ENCODE assay signal across 23 cellular contexts in the genomic region with DNA sequence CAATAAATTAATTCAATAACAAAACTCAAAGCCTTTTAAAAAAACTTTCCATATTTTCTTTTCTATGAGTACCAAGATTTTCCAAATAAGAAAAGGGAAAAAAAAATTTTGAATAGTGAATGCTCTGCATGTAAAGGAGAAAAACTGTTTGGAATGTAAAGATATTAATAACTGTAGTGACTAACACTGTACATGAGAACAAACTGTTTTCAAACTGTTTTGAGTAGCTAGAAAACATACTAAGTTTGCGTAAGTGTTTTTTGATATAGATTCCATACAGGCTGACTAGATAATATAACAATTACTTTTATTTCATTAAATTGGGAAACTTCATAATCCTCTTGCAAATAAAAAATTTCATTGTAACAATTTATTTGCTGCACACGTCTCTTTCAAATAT.
"Had no signal": no experiment of that assay in that cellular context is flagged by ENCODE, and none has a peak within 500 bp of the region (broad histone marks: within the 10 kb centered on the region; RNA-seq: fewer than 3 reads in every experiment).

No MANE protein-coding gene starts in this region.

- H3K36me3 ChIP-seq: brain microvascular endothelial cell, colonic mucosa had no signal

- H3K9me3 ChIP-seq: colonic mucosa had no signal

- H3K27ac ChIP-seq: brain microvascular endothelial cell, colonic mucosa had no signal

- H3K27me3 ChIP-seq: brain microvascular endothelial cell, colonic mucosa had no signal

- ATAC-seq: activated CD4-positive, alpha-beta T cell treated with anti-CD3 and anti-CD28 coated beads for 36 hours; activated CD8-positive, alpha-beta memory T cell treated with anti-CD3 and anti-CD28 coated beads, Interleukin-2, amount 10 ng/mL, durations not matched to agents 7 days and 5 days; activated CD8-positive, alpha-beta T cell treated with anti-CD3 and anti-CD28 coated beads, Interleukin-2, amount 10 ng/mL, durations not matched to agents 7 days and 5 days; activated naive CD8-positive, alpha-beta T cell treated with anti-CD3 and anti-CD28 coated beads, Interleukin-2, amount 50 U/mL, for 24 hours; esophagus mucosa had no signal

- H3K4me1 ChIP-seq: colonic mucosa had no signal

- DNase-seq: activated CD4-positive, alpha-beta memory T cell treated with anti-CD3 and anti-CD28 coated beads for 36 hours; activated CD4-positive, alpha-beta T cell treated with anti-CD3 and anti-CD28 coated beads for 36 hours; activated CD4-positive, alpha-beta T cell treated with anti-CD3 and anti-CD28 coated beads, Interleukin-2, amount 10 ng/mL, durations not matched to agents 24 days and 14 days; activated CD4-positive, CD25-positive, alpha-beta regulatory T cell; activated CD4-positive, CD25-positive, alpha-beta regulatory T cell treated with anti-CD3 and anti-CD28 coated beads, Interleukin-2, amount 50 U/mL, for 72 hours; activated CD8-positive, alpha-beta memory T cell treated with anti-CD3 and anti-CD28 coated beads, Interleukin-2, amount 10 ng/mL, durations not matched to agents 7 days and 5 days; activated CD8-positive, alpha-beta memory T cell treated with anti-CD3 and anti-CD28 coated beads, Interleukin-2, amount 50 U/mL, for 4 hours; activated CD8-positive, alpha-beta T cell treated with anti-CD3 and anti-CD28 coated beads, Interleukin-2, amount 10 ng/mL, durations not matched to agents 7 days and 5 days; activated effector memory CD4-positive, alpha-beta T cell treated with anti-CD3 and anti-CD28 coated beads, Interleukin-2, amount 50 U/mL, for 16 hours; activated naive CD4-positive, alpha-beta T cell treated with anti-CD3 and anti-CD28 coated beads for 36 hours; activated naive CD8-positive, alpha-beta T cell treated with anti-CD3 and anti-CD28 coated beads for 36 hours; activated naive CD8-positive, alpha-beta T cell treated with anti-CD3 and anti-CD28 coated beads, Interleukin-2, amount 50 U/mL, for 24 hours; activated T-cell treated with anti-CD3 and anti-CD28 coated beads, Interleukin-2, amount 50 U/mL, for 1 hour; activated T-cell treated with anti-CD3 and anti-CD28 coated beads, Interleukin-2, amount 50 U/mL, for 48 hours; amniotic stem cell; anterior cingulate cortex; brain microvascular endothelial cell; colonic mucosa; effector CD8-positive, alpha-beta T cell; foreskin fibroblast; head of caudate nucleus; T-helper 2 cell had no signal

- H3K4me3 ChIP-seq: colonic mucosa had no signal
